ENCODE assay signal across 23 cellular contexts in genomic region chr12:93938317-93938716, GRCh38.
"Had no signal": no experiment of that assay in that cellular context is flagged by ENCODE, and none has a peak within 500 bp of the region (broad histone marks: within the 10 kb centered on the region; RNA-seq: fewer than 3 reads in every experiment).

No MANE protein-coding gene starts in this region.

- H3K4me3 ChIP-seq: dorsolateral prefrontal cortex, gastrocnemius medialis, hepatocyte, left lung, neural progenitor cell, right atrium auricular region, smooth muscle cell, suprapubic skin, transverse colon, upper lobe of right lung, uterus had no signal

- DNase-seq: dorsolateral prefrontal cortex; effector CD4-positive, alpha-beta T cell; gastrocnemius medialis; head of caudate nucleus; left cardiac atrium; left lung; naive B cell; stimulated activated CD4-positive, alpha-beta T cell treated with anti-CD3 and anti-CD28 coated beads, Interleukin-12 subunit alpha, Interleukin-12 subunit beta, amount 100 ng/mL, for 4 hours; stimulated activated CD4-positive, alpha-beta T cell treated with anti-CD3 and anti-CD28 coated beads, Interleukin-1b, Interleukin-23, amount 100 ng/mL, for 48 hours; stimulated activated CD4-positive, alpha-beta T cell treated with anti-CD3 and anti-CD28 coated beads, Interleukin-4, amount 100 ng/mL, for 1 hour; stimulated activated CD8-positive, alpha-beta memory T cell treated with anti-CD3 and anti-CD28 coated beads, Interleukin-4, amount 100 ng/mL, for 48 hours; stimulated activated naive CD4-positive, alpha-beta T cell; stimulated activated naive CD8-positive, alpha-beta T cell treated with anti-CD3 and anti-CD28 coated beads, Interleukin-15, amount 100 ng/mL, for 72 hours; transverse colon; upper lobe of right lung; uterus had no signal

- H3K9me3 ChIP-seq: gastrocnemius medialis had no signal

- FAIRE-seq: colon had no signal

- H3K9ac ChIP-seq: neural progenitor cell, parathyroid adenoma had no signal

- H3K79me2 ChIP-seq: hepatocyte, parathyroid adenoma had no signal

- H3K4me2 ChIP-seq: hepatocyte, neural progenitor cell, smooth muscle cell had no signal

- H3K27ac ChIP-seq: dorsolateral prefrontal cortex, gastrocnemius medialis, hepatocyte, left lung, neural progenitor cell, parathyroid adenoma, right atrium auricular region, suprapubic skin, transverse colon, upper lobe of right lung, uterus had no signal

- H3K36me3 ChIP-seq: gastrocnemius medialis, left lung, neural progenitor cell, right atrium auricular region, suprapubic skin, transverse colon, upper lobe of right lung, uterus had no signal

- H2AFZ ChIP-seq: hepatocyte, neural progenitor cell, parathyroid adenoma had no signal

- H3K27me3 ChIP-seq: dorsolateral prefrontal cortex, gastrocnemius medialis, hepatocyte, left lung, neural progenitor cell, right atrium auricular region, suprapubic skin, transverse colon, upper lobe of right lung, uterus had no signal

- H3K4me1 ChIP-seq: left lung, neural progenitor cell, parathyroid adenoma, right atrium auricular region, suprapubic skin, transverse colon, upper lobe of right lung, uterus had no signal
